17 cellular contexts compared by ENCODE assay signal in genomic region chr1:99682291-99682751, GRCh38. TPM values are rescaled to one million over a fixed set of nuclear protein-coding genes. Genes with fewer than 3 reads are reported as not detected.
A peak's percentile ranks its signal among the peaks of the same experiment; 100 is the strongest.
DNase-seq lines count a peak whose midpoint lies in the region; ATAC-seq and TF ChIP-seq lines count a peak whose summit lies in the region.
"Had no signal": no experiment of that assay in that cellular context is flagged by ENCODE, and none has a peak within 500 bp of the region (broad histone marks: within the 10 kb centered on the region; RNA-seq: fewer than 3 reads in every experiment).

No MANE protein-coding gene starts in this region.

- peaks cover 8% of the 10 kb centered on the region for H3K36me3 Mint-ChIP-seq in osteocyte (ENCODE audit: unreplicated experiment)
- no peaks in the 10 kb centered on the region for H3K36me3 Mint-ChIP-seq in CD8-positive, alpha-beta memory T cell
- H3K36me3 Mint-ChIP-seq: immature natural killer cell had no signal

- peaks cover 59% of the 10 kb centered on the region for H3K4me1 Mint-ChIP-seq in osteocyte (ENCODE audit: unreplicated experiment)
- H3K4me1 Mint-ChIP-seq in CD8-positive, alpha-beta memory T cell, result peaks cover 0 to 3% (median 0%) of the 10 kb centered on the region in 3 donors
- H3K4me1 Mint-ChIP-seq: immature natural killer cell had no signal

- H3K27ac Mint-ChIP-seq in osteocyte (ENCODE audit: unreplicated experiment), result peak overlapping the region; percentile 80
- no peak overlapping the region for H3K27ac Mint-ChIP-seq in CD8-positive, alpha-beta memory T cell
- H3K27ac Mint-ChIP-seq: activated CD8-positive, alpha-beta T cell treated with anti-CD3 and anti-CD28 coated beads, Interleukin-2, amount 10 ng/mL, durations not matched to agents 7 days and 5 days; immature natural killer cell had no signal

- no peak overlapping the region for H3K4me3 Mint-ChIP-seq in osteocyte (ENCODE audit: unreplicated experiment)
- H3K4me3 Mint-ChIP-seq in CD8-positive, alpha-beta memory T cell, result no peak overlapping the region
- H3K4me3 Mint-ChIP-seq: activated CD8-positive, alpha-beta T cell treated with anti-CD3 and anti-CD28 coated beads, Interleukin-2, amount 10 ng/mL, durations not matched to agents 7 days and 5 days; immature natural killer cell had no signal

- H3K4me3 ChIP-seq in CD8-positive, alpha-beta memory T cell (ENCODE audit: low read length), result no peak overlapping the region
- H3K4me3 ChIP-seq: stomach had no signal

- POLR2A ChIA-PET in CD8-positive, alpha-beta memory T cell (lab: Charles Lee), result no interaction called here

- DNase-seq in EH (ENCODE audit: low read depth) (peak; percentile 84), LHCN-M2 (ENCODE audit: low read depth) (peak; percentile 99), dermis blood vessel endothelial cell (peak; percentile 77), osteocyte (ENCODE audit: extremely low spot score, unreplicated experiment) (no peak)
- no peak for DNase-seq in CD8-positive, alpha-beta memory T cell
- DNase-seq: activated CD8-positive, alpha-beta T cell treated with anti-CD3 and anti-CD28 coated beads, Interleukin-2, amount 10 ng/mL, durations not matched to agents 7 days and 5 days; activated gamma-delta T cell; immature natural killer cell; KBM-7; NCI-H1694; NCI-H82; SHP77; stomach had no signal

- H3K9me3 ChIP-seq in CD8-positive, alpha-beta memory T cell (ENCODE audit: low read length), result no peaks in the 10 kb centered on the region
- H3K9me3 ChIP-seq: stomach had no signal

- no peak for TF ChIP-seq CTCF in osteocyte (IDR thresholded peaks at IDR 0.05)

- no peaks in the 10 kb centered on the region for H3K4me1 ChIP-seq in CD8-positive, alpha-beta memory T cell (ENCODE audit: insufficient read depth, low read length)

- ATAC-seq in HG03457 (IDR thresholded peaks at IDR 0.05; ENCODE audit: unreplicated experiment) (no peak), GM19395 (IDR thresholded peaks at IDR 0.05; ENCODE audit: unreplicated experiment) (no peak), HG02759 (IDR thresholded peaks at IDR 0.05; ENCODE audit: unreplicated experiment) (no peak)
- ATAC-seq: activated CD8-positive, alpha-beta T cell treated with anti-CD3 and anti-CD28 coated beads, Interleukin-2, amount 10 ng/mL, durations not matched to agents 7 days and 5 days; esophagus mucosa had no signal

- no peaks in the 10 kb centered on the region for H3K27me3 Mint-ChIP-seq in osteocyte (ENCODE audit: unreplicated experiment)
- peaks cover 3 to 17% of the 10 kb centered on the region in 2 donors for H3K27me3 Mint-ChIP-seq in CD8-positive, alpha-beta memory T cell

- H3K9me3 Mint-ChIP-seq in osteocyte (ENCODE audit: unreplicated experiment), result no peaks in the 10 kb centered on the region
- H3K9me3 Mint-ChIP-seq in CD8-positive, alpha-beta memory T cell, result no peaks in the 10 kb centered on the region
- H3K9me3 Mint-ChIP-seq: immature natural killer cell had no signal

- no peak overlapping the region for H3K27ac ChIP-seq in CD8-positive, alpha-beta memory T cell (ENCODE audit: low read depth, low read length)
- H3K27ac ChIP-seq: stomach had no signal

- CTCF ChIA-PET in CD8-positive, alpha-beta memory T cell (lab: Charles Lee), result no interaction called here

- H3K36me3 ChIP-seq in CD8-positive, alpha-beta memory T cell (ENCODE audit: insufficient read depth, low read length), result no peaks in the 10 kb centered on the region
- H3K36me3 ChIP-seq: stomach had no signal

- H3K27me3 ChIP-seq in CD8-positive, alpha-beta memory T cell (ENCODE audit: insufficient read depth, low read length, poor library complexity, severe bottlenecking), result no peaks in the 10 kb centered on the region
- H3K27me3 ChIP-seq: stomach had no signal

RNA-seq across cellular contexts. Expression of gene PALMD, which starts 36.4 kb away (rescaled TPM):
- 56.5 and 75.1 TPM in 2 replicates for total RNA-seq in LHCN-M2 (2014; rRNA removed)
- 15.7 TPM for polyA plus RNA-seq in LHCN-M2 (2012)
- 63.3 and 106 TPM in 2 replicates for total RNA-seq in dermis blood vessel endothelial cell
- total RNA-seq in osteocyte, result 7.0 and 8.6 TPM in 2 replicates
- total RNA-seq in CD8-positive, alpha-beta memory T cell, result not detected
- not detected for polyA plus RNA-seq in CD8-positive, alpha-beta memory T cell
- total RNA-seq: activated CD8-positive, alpha-beta T cell treated with anti-CD3 and anti-CD28 coated beads, Interleukin-2, amount 10 ng/mL, durations not matched to agents 7 days and 5 days had no signal
- polyA plus RNA-seq: immature natural killer cell had no signal

Comparison
In these comparisons a context has a peak if more than half of its experiments do, and no peak if none do; other contexts are left out.
1. DNase-seq: peak in EH (single experiment), LHCN-M2 (single experiment) and dermis blood vessel endothelial cell (single experiment); none in osteocyte (single experiment) and CD8-positive, alpha-beta memory T cell (0 of 5).